Comparison of ENCODE assay signal across 2 cellular contexts in genomic region chr1:225561675-225562074, GRCh38.
TF ChIP-seq lines count a peak whose summit lies in the region.

No MANE protein-coding gene starts in this region.

TF ChIP-seq in IMR-90, 13 proteins besides CTCF, POLR2A, EP300 and RAD21:
- TF ChIP-seq RCOR1 (IDR thresholded peaks at IDR 0.05; ENCODE audit: insufficient replicate concordance, low read length) (no peak), CEBPB (IDR thresholded peaks at IDR 0.05; ENCODE audit: low read depth, low read length) (no peak), MXI1 (IDR thresholded peaks at IDR 0.05; ENCODE audit: borderline replicate concordance, low read depth, low read length) (no peak)
- TF ChIP-seq, protein P1, sequence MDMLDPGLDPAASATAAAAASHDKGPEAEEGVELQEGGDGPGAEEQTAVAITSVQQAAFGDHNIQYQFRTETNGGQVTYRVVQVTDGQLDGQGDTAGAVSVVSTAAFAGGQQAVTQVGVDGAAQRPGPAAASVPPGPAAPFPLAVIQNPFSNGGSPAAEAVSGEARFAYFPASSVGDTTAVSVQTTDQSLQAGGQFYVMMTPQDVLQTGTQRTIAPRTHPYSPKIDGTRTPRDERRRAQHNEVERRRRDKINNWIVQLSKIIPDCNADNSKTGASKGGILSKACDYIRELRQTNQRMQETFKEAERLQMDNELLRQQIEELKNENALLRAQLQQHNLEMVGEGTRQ (IDR thresholded peaks at IDR 0.05; ENCODE audit: low read depth, low read length), result no peak

TF ChIP-seq in K562, 482 proteins besides CTCF, POLR2A, EP300 and RAD21 (continues in another document):
- TF ChIP-seq, protein P2, sequence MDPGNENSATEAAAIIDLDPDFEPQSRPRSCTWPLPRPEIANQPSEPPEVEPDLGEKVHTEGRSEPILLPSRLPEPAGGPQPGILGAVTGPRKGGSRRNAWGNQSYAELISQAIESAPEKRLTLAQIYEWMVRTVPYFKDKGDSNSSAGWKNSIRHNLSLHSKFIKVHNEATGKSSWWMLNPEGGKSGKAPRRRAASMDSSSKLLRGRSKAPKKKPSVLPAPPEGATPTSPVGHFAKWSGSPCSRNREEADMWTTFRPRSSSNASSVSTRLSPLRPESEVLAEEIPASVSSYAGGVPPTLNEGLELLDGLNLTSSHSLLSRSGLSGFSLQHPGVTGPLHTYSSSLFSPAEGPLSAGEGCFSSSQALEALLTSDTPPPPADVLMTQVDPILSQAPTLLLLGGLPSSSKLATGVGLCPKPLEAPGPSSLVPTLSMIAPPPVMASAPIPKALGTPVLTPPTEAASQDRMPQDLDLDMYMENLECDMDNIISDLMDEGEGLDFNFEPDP (CRISPR knock-in tag; IDR thresholded peaks at IDR 0.05), result no peak
- TF ChIP-seq KDM4B (IDR thresholded peaks at IDR 0.05; ENCODE audit: borderline replicate concordance in 2 of 2, low read depth in 1 of 2) (no peak), NCOA6 (IDR thresholded peaks at IDR 0.05) (no peak), ZNF79 (CRISPR knock-in tag; IDR thresholded peaks at IDR 0.05; ENCODE audit: low read depth) (no peak), ZSCAN32 (CRISPR knock-in tag; IDR thresholded peaks at IDR 0.05) (no peak), HIVEP1 (CRISPR knock-in tag; IDR thresholded peaks at IDR 0.05) (no peak), ZFP1 (CRISPR knock-in tag; IDR thresholded peaks at IDR 0.05) (no peak), GTF2E2 (tag; IDR thresholded peaks at IDR 0.05) (no peak), GATAD2A (IDR thresholded peaks at IDR 0.05) (no peak), TFAM (CRISPR knock-in tag; conservative IDR thresholded peaks at IDR 0.05) (no peak), RB1 (IDR thresholded peaks at IDR 0.05; ENCODE audit: low read depth) (no peak), SNIP1 (IDR thresholded peaks at IDR 0.05; ENCODE audit: low read depth) (no peak), RBM17 (IDR thresholded peaks at IDR 0.05; ENCODE audit: borderline replicate concordance, low read depth, low read length) (no peak), CHAMP1 (IDR thresholded peaks at IDR 0.05) (no peak), THRAP3 (IDR thresholded peaks at IDR 0.05; ENCODE audit: borderline replicate concordance) (no peak), MIER1 (IDR thresholded peaks at IDR 0.05; ENCODE audit: low read depth) (no peak), MTA3 (IDR thresholded peaks at IDR 0.05; ENCODE audit: borderline replicate concordance) (peak; percentile 24; the same call in 1 of the 2 replicates), MGA (IDR thresholded peaks at IDR 0.05) (no peak), PCBP2 (IDR thresholded peaks at IDR 0.05; ENCODE audit: low read depth, low read length, poor library complexity, severe bottlenecking) (no peak), ATF1 (CRISPR knock-in tag; IDR thresholded peaks at IDR 0.05) (no peak), ATF1 (tag; IDR thresholded peaks at IDR 0.05) (peak; percentile 48; the same call in 1 of the 2 replicates), PHB (CRISPR knock-in tag; IDR thresholded peaks at IDR 0.05) (no peak), CBX3 (IDR thresholded peaks at IDR 0.05; ENCODE audit: borderline replicate concordance in 1 of 2, low read length in 2 of 2) (no peak), ZNF384 (IDR thresholded peaks at IDR 0.05; ENCODE audit: low read depth, low read length) (no peak), TCF7 (IDR thresholded peaks at IDR 0.05; ENCODE audit: borderline replicate concordance) (no peak), GABPB2 (CRISPR knock-in tag; conservative IDR thresholded peaks at IDR 0.05) (no peak), ATF7 (IDR thresholded peaks at IDR 0.05) (peak; percentile 67), FOXJ2 (tag; IDR thresholded peaks at IDR 0.05) (0 out of 2 replicates have a peak, but pooled peaks have one; percentile 61), ZNF444 (CRISPR knock-in tag; IDR thresholded peaks at IDR 0.05) (no peak), ATF6 (CRISPR knock-in tag; IDR thresholded peaks at IDR 0.05) (no peak), CC2D1A (IDR thresholded peaks at IDR 0.05) (no peak)
- TF ChIP-seq, protein P3, sequence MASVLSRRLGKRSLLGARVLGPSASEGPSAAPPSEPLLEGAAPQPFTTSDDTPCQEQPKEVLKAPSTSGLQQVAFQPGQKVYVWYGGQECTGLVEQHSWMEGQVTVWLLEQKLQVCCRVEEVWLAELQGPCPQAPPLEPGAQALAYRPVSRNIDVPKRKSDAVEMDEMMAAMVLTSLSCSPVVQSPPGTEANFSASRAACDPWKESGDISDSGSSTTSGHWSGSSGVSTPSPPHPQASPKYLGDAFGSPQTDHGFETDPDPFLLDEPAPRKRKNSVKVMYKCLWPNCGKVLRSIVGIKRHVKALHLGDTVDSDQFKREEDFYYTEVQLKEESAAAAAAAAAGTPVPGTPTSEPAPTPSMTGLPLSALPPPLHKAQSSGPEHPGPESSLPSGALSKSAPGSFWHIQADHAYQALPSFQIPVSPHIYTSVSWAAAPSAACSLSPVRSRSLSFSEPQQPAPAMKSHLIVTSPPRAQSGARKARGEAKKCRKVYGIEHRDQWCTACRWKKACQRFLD (CRISPR knock-in tag; IDR thresholded peaks at IDR 0.05), result no peak
- TF ChIP-seq, protein P4, sequence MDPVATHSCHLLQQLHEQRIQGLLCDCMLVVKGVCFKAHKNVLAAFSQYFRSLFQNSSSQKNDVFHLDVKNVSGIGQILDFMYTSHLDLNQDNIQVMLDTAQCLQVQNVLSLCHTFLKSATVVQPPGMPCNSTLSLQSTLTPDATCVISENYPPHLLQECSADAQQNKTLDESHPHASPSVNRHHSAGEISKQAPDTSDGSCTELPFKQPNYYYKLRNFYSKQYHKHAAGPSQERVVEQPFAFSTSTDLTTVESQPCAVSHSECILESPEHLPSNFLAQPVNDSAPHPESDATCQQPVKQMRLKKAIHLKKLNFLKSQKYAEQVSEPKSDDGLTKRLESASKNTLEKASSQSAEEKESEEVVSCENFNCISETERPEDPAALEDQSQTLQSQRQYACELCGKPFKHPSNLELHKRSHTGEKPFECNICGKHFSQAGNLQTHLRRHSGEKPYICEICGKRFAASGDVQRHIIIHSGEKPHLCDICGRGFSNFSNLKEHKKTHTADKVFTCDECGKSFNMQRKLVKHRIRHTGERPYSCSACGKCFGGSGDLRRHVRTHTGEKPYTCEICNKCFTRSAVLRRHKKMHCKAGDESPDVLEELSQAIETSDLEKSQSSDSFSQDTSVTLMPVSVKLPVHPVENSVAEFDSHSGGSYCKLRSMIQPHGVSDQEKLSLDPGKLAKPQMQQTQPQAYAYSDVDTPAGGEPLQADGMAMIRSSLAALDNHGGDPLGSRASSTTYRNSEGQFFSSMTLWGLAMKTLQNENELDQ (CRISPR knock-in tag; IDR thresholded peaks at IDR 0.05; ENCODE audit: borderline replicate concordance), result no peak
- TF ChIP-seq, protein P5, sequence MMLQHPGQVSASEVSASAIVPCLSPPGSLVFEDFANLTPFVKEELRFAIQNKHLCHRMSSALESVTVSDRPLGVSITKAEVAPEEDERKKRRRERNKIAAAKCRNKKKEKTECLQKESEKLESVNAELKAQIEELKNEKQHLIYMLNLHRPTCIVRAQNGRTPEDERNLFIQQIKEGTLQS (IDR thresholded peaks at IDR 0.05), result peak; percentile 51; the same call in 1 of the 2 replicates
- TF ChIP-seq, protein P5 (CRISPR knock-in tag; conservative IDR thresholded peaks at IDR 0.05), result no peak
